ENCODE assay signal across 14 cellular contexts in genomic region chr3:47890832-47891620, GRCh38.
DNase-seq lines count a peak whose midpoint lies in the region; ATAC-seq, FAIRE-seq and TF ChIP-seq lines count a peak whose summit lies in the region.
"Had no signal": no experiment of that assay in that cellular context is flagged by ENCODE, and none has a peak within 500 bp of the region (broad histone marks: within the 10 kb centered on the region; RNA-seq: fewer than 3 reads in every experiment).

No MANE protein-coding gene starts in this region.

- H2AFZ ChIP-seq in neural cell (ENCODE audit: low read depth, low read length): peak overlapping the region; percentile 53

- peak overlapping the region; percentile 82 for H3K4me2 ChIP-seq in neural cell (ENCODE audit: low read length)
- H3K4me2 ChIP-seq: SK-N-SH had no signal

- H3K4me3 ChIP-seq in cardiac muscle cell (no peak overlapping the region), neural cell (ENCODE audit: low read length) (peak overlapping the region; percentile 66), thoracic aorta (peak overlapping the region; percentile 1)

- TF ChIP-seq CTCF in cardiac muscle cell (IDR thresholded peaks at IDR 0.05; ENCODE audit: low read depth, low read length) (no peak), neural cell (IDR thresholded peaks at IDR 0.05; ENCODE audit: poor library complexity, severe bottlenecking) (no peak), thoracic aorta (IDR thresholded peaks at IDR 0.05) (no peak)

- H3K27ac ChIP-seq in cardiac muscle cell: peak overlapping the region; percentile 91
- peak overlapping the region; percentile 98 for H3K27ac ChIP-seq in neural cell (ENCODE audit: low read length)
- H3K27ac ChIP-seq in thoracic aorta: peak overlapping the region; percentile 43 to 65

- no peak for TF ChIP-seq RAD21 in neural cell (conservative IDR thresholded peaks at IDR 0.05)

- no peaks in the 10 kb centered on the region for H3K27me3 ChIP-seq in cardiac muscle cell
- H3K27me3 ChIP-seq in neural cell (ENCODE audit: insufficient read depth, low read depth, low read length): no peaks in the 10 kb centered on the region
- H3K27me3 ChIP-seq in thoracic aorta (replicated peaks; ENCODE audit: insufficient read depth): no peaks in the 10 kb centered on the region

- no peaks in the 10 kb centered on the region for H4K20me1 ChIP-seq in neural cell (ENCODE audit: insufficient read depth)

- no peaks in the 10 kb centered on the region for H3K36me3 ChIP-seq in cardiac muscle cell
- H3K36me3 ChIP-seq in neural cell (ENCODE audit: insufficient read depth, low read length): no peaks in the 10 kb centered on the region
- no peaks in the 10 kb centered on the region for H3K36me3 ChIP-seq in thoracic aorta

- H3K9me3 ChIP-seq in cardiac muscle cell (ENCODE audit: low read depth): no peaks in the 10 kb centered on the region
- H3K9me3 ChIP-seq in neural cell (ENCODE audit: low read length): no peaks in the 10 kb centered on the region
- H3K9me3 ChIP-seq in thoracic aorta: no peaks in the 10 kb centered on the region
- H3K9me3 ChIP-seq: SK-N-SH had no signal

- H3K79me2 ChIP-seq in neural cell (replicated peaks; ENCODE audit: insufficient read depth, low read length): peaks cover 33% of the 10 kb centered on the region

- no peak for TF ChIP-seq EP300 in neural cell (conservative IDR thresholded peaks at IDR 0.05; ENCODE audit: poor library complexity, severe bottlenecking)

- FAIRE-seq in GM19239 (lab: Jason Lieb, UNC): no peak
- FAIRE-seq: GM12892 had no signal

- no peaks in the 10 kb centered on the region for H3K9me2 ChIP-seq in neural cell (ENCODE audit: insufficient read depth, low read length)
- H3K9me2 ChIP-seq: SK-N-SH had no signal

- H3K4me1 ChIP-seq in cardiac muscle cell (ENCODE audit: low read depth) (peaks cover 43% of the 10 kb centered on the region), thoracic aorta (ENCODE audit: control insufficient read depth in 1 of 2, low read depth in 2 of 2) (peaks cover 22 to 55% of the 10 kb centered on the region in 2 donors)

- H3K9ac ChIP-seq in neural cell (ENCODE audit: low read length): peak overlapping the region; percentile 88
- H3K9ac ChIP-seq: SK-N-SH had no signal

- peaks cover 7% of the 10 kb centered on the region for H3F3A ChIP-seq in neural cell (ENCODE audit: insufficient read depth, low read length, poor library complexity, severe bottlenecking)

- ATAC-seq in thoracic aorta (ENCODE audit: insufficient number of reproducible peaks, low FRiP score, low read depth): peak; percentile 36

- peak in 30 of 56 donors; percentile 9 to 61 (median 28) for DNase-seq in amygdala (lab: John Stamatoyannopoulos, UW)
- DNase-seq in cardiac muscle cell (ENCODE audit: low read depth in 1 of 2, low spot score in 1 of 2): peak; percentile 23 to 66
- no peak for DNase-seq in thoracic aorta (ENCODE audit: low spot score)
- no peak for DNase-seq in NCI-H510A (lab: John Stamatoyannopoulos, UW)
- DNase-seq in dedifferentiated amniotic fluid mesenchymal stem cell (ENCODE audit: extremely low spot score): no peak
- DNase-seq in activated CD8-positive, alpha-beta memory T cell treated with anti-CD3 and anti-CD28 coated beads, Interleukin-2, amount 50 U/mL, for 48 hours: no peak
- DNase-seq in GM19239 (ENCODE audit: insufficient read length, low spot score): no peak
- DNase-seq: activated CD4-positive, alpha-beta T cell treated with anti-CD3 and anti-CD28 coated beads, Interleukin-2, amount 50 U/mL, for 48 hours; KG1; NCI-H226; SK-N-SH; stimulated activated CD4-positive, alpha-beta T cell treated with anti-CD3 and anti-CD28 coated beads, Interleukin-4, amount 100 ng/mL, for 1 hour had no signal

TF ChIP-seq in neural cell, 6 proteins besides CTCF, POLR2A, EP300 and RAD21:
- peak; percentile 92 for TF ChIP-seq REST (IDR thresholded peaks at IDR 0.05; ENCODE audit: borderline replicate concordance)
- TF ChIP-seq TAF1 (IDR thresholded peaks at IDR 0.05; ENCODE audit: low read depth): peak; percentile 23
- TF ChIP-seq SMC3 (conservative IDR thresholded peaks at IDR 0.05; ENCODE audit: poor library complexity): no peak
- peak; percentile 28 for TF ChIP-seq MXI1 (conservative IDR thresholded peaks at IDR 0.05; ENCODE audit: poor library complexity, severe bottlenecking)
- peak; percentile 57 for TF ChIP-seq POLR2AphosphoS5 (IDR thresholded peaks at IDR 0.05)
- TF ChIP-seq EZH2 (IDR thresholded peaks at IDR 0.05; ENCODE audit: borderline replicate concordance, insufficient read depth, low read length, poor library complexity, severe bottlenecking): no peak

Comparison
In these comparisons a context has a peak if more than half of its experiments do, and no peak if none do; other contexts are left out.
1. DNase-seq: peak in amygdala (30 of 56) and cardiac muscle cell (2 of 2); none in thoracic aorta (single experiment), NCI-H510A (single experiment), dedifferentiated amniotic fluid mesenchymal stem cell (single experiment), activated CD8-positive, alpha-beta memory T cell treated with anti-CD3 and anti-CD28 coated beads, Interleukin-2, amount 50 U/mL, for 48 hours (single experiment) and GM19239 (single experiment).
2. Peak in every context shown above with its lines, with median percentiles within 50 percentile points of each other: H3K27ac ChIP-seq.